ENCODE assay signal across 7 cellular contexts in genomic region chr15:75686212-75686642, GRCh38. TPM values are rescaled to one million over a fixed set of nuclear protein-coding genes. Genes with fewer than 3 reads are reported as not detected.
A peak's percentile ranks its signal among the peaks of the same experiment; 100 is the strongest.
DNase-seq lines count a peak whose midpoint lies in the region; ATAC-seq, FAIRE-seq and TF ChIP-seq lines count a peak whose summit lies in the region.
"Not testable (repeated sequence)": the region's sequence is repeated elsewhere in the genome, so short reads cannot be mapped to it uniquely, and the experiment has no call there.

No MANE protein-coding gene starts in this region.

- not testable (repeated sequence) for H3K4me1 Mint-ChIP-seq in activated T-cell treated with anti-CD3 and anti-CD28 coated beads, Interleukin-2, amount 50 U/mL, for 4 hours (ENCODE audit: low read depth)

- peak; percentile 67 for TF ChIP-seq RAD21 in SK-N-SH (IDR thresholded peaks at IDR 0.05; ENCODE audit: low read length)

- H3K4me3 ChIP-seq in MG63; SK-N-SH (ENCODE audit: low read depth in 2 of 2, low read length in 1 of 2); lower leg skin (ENCODE audit: low read depth, poor library complexity, severe bottlenecking): not testable (repeated sequence)

- not testable (repeated sequence) for H4K20me1 ChIP-seq in SK-N-SH (ENCODE audit: insufficient read depth)

- H3K36me3 ChIP-seq in MG63: peaks cover 11% of the 10 kb centered on the region
- not testable (repeated sequence) for H3K36me3 ChIP-seq in SK-N-SH (replicated peaks in 1 of 2; ENCODE audit: control insufficient read depth in 1 of 2, insufficient read depth in 2 of 2, low read length in 1 of 2)

- H2AFZ ChIP-seq in SK-N-SH (ENCODE audit: low read depth): not testable (repeated sequence)

- not testable (repeated sequence) for H3K27ac ChIP-seq in SK-N-SH (ENCODE audit: low read depth in 2 of 2, low read length in 1 of 2)

- CTCF ChIA-PET in SK-N-SH (lab: Yijun Ruan, JAX): interaction anchor here (0.5 to 9.0 kb wide), 25 partner anchors 8 to 937 kb away, joined by 3 to 77 read pairs (median 3); partner anchors contain the start of gene SNX33

- not testable (repeated sequence) for H3K9me2 ChIP-seq in SK-N-SH

- intact Hi-C loops in lower leg skin (cut with DNase I; ENCODE audit: low total_unique reads): not testable (repeated sequence)

- TF ChIP-seq EP300 in SK-N-SH (IDR thresholded peaks at IDR 0.05; ENCODE audit: borderline replicate concordance in 1 of 2, low read depth in 1 of 2, low read length in 1 of 2): not testable (repeated sequence)

- not testable (repeated sequence) for H3K9ac ChIP-seq in SK-N-SH

- not testable (repeated sequence) for H3K36me3 Mint-ChIP-seq in activated T-cell treated with anti-CD3 and anti-CD28 coated beads, Interleukin-2, amount 50 U/mL, for 4 hours (ENCODE audit: insufficient read depth)

- peak; percentile 80 for DNase-seq in GM12891 (ENCODE audit: insufficient read length, low spot score)
- peak; percentile 77 for DNase-seq in MG63
- DNase-seq in SK-N-SH: peak; percentile 86
- DNase-seq in activated T-cell treated with anti-CD3 and anti-CD28 coated beads, Interleukin-2, amount 50 U/mL, for 4 hours: peak; percentile 72
- peak; percentile 47 for DNase-seq in effector CD8-positive, alpha-beta T cell (lab: John Stamatoyannopoulos, UW)
- DNase-seq in lower leg skin (ENCODE audit: low spot score in 2 of 2): peak; percentile 75 to 96
- peak; percentile 34 to 67 (median 60) for DNase-seq in stimulated activated CD4-positive, alpha-beta T cell treated with anti-CD3 and anti-CD28 coated beads, Interleukin-1b, Interleukin-23, amount 100 ng/mL, for 24 hours (ENCODE audit: low read depth in 4 of 4, low spot score in 1 of 4)

- not testable (repeated sequence) for TF ChIP-seq POLR2A in GM12891 (IDR thresholded peaks at IDR 0.05; ENCODE audit: low read depth, low read length); lower leg skin (IDR thresholded peaks at IDR 0.05)

- not testable (repeated sequence) for H3F3A ChIP-seq in SK-N-SH (replicated peaks; ENCODE audit: insufficient read depth)

- not testable (repeated sequence) for H3K79me2 ChIP-seq in SK-N-SH (ENCODE audit: insufficient read depth)

- ATAC-seq in activated T-cell treated with anti-CD3 and anti-CD28 coated beads, Interleukin-2, amount 50 U/mL, for 4 hours: peak; percentile 77 to 78

- H3K9me3 ChIP-seq in MG63, SK-N-SH: not testable (repeated sequence)

- H3K4me2 ChIP-seq in SK-N-SH: not testable (repeated sequence)

- H3K4me1 ChIP-seq in SK-N-SH (ENCODE audit: control insufficient read depth in 1 of 2, insufficient read depth in 2 of 2, low read depth in 1 of 2, low read length in 1 of 2): peaks cover 0 to 18% of the 10 kb centered on the region in 2 experiments; a peak in 1 of 4 replicates

- H3K27me3 ChIP-seq in MG63; SK-N-SH (ENCODE audit: insufficient read depth): not testable (repeated sequence)

- peak; percentile 97 for FAIRE-seq in GM12891 (lab: Jason Lieb, UNC)

- TF ChIP-seq CTCF in SK-N-SH (IDR thresholded peaks at IDR 0.05): peak; percentile 61
- TF ChIP-seq CTCF in lower leg skin (IDR thresholded peaks at IDR 0.05): not testable (repeated sequence)

- H3K4me3 Mint-ChIP-seq in activated T-cell treated with anti-CD3 and anti-CD28 coated beads, Interleukin-2, amount 50 U/mL, for 4 hours: not testable (repeated sequence)

- WGBS in SK-N-SH (ENCODE audit: low lambda C conversion rate): 0% methylated on average over 4 of the region's 14 CpGs
- 5 to 19% methylated on average over 7 to 14 of the region's 14 CpGs for WGBS in lower leg skin, 2 donors

- POLR2A ChIA-PET in SK-N-SH (lab: Yijun Ruan, JAX): not testable (repeated sequence)

- H3K9me3 Mint-ChIP-seq in activated T-cell treated with anti-CD3 and anti-CD28 coated beads, Interleukin-2, amount 50 U/mL, for 4 hours: not testable (repeated sequence)

- H3K27me3 Mint-ChIP-seq in activated T-cell treated with anti-CD3 and anti-CD28 coated beads, Interleukin-2, amount 50 U/mL, for 4 hours (ENCODE audit: low read depth): not testable (repeated sequence)

TF ChIP-seq in SK-N-SH, 30 proteins besides CTCF, POLR2A, EP300 and RAD21:
- TF ChIP-seq MXI1 (IDR thresholded peaks at IDR 0.05; ENCODE audit: low read depth, low read length) (0 out of 2 replicates have a peak, but pooled peaks have one; percentile 33), SMC3 (IDR thresholded peaks at IDR 0.05; ENCODE audit: low read depth, low read length) (peak; percentile 68)

RNA-seq across cellular contexts. Expression of gene CSPG4, which starts 26.4 kb away (rescaled TPM):
- polyA plus RNA-seq in GM12891 (2012; ENCODE audit: low read depth, missing spikeins): 0.67 TPM
- total RNA-seq in MG63 (2014; rRNA removed; shearing (Covaris generic); ENCODE audit: low replicate concordance): 13.4 and 19.6 TPM in 2 replicates
- polyA plus RNA-seq in SK-N-SH (2012; rRNA removed): 0.28 and 0.35 TPM in 2 replicates
- polyA plus RNA-seq in SK-N-SH (2012; cell fraction: cytosol; rRNA removed): 0.08 and 0.17 TPM in 2 replicates
- 0.70 TPM in 2 replicates for polyA plus RNA-seq in SK-N-SH (2012; cell fraction: nucleus; rRNA removed)
- under 1 TPM in 1 of 3 donors, not detected in 2; 0.03 TPM for total RNA-seq in activated T-cell treated with anti-CD3 and anti-CD28 coated beads, Interleukin-2, amount 50 U/mL, for 4 hours
- total RNA-seq in lower leg skin: 10 to 100 TPM in 2 of 4 donors, 1 to 10 TPM in 2; 9.1 to 28.7 (median 10.5) TPM

RNA-seq across cellular contexts. Expression of gene SNX33, which starts 38.5 kb away (rescaled TPM):
- polyA plus RNA-seq in GM12891 (2012; ENCODE audit: low read depth, missing spikeins): 0.32 TPM
- 13.4 and 20.8 TPM in 2 replicates for total RNA-seq in MG63 (2014; rRNA removed; shearing (Covaris generic); ENCODE audit: low replicate concordance)
- polyA plus RNA-seq in SK-N-SH (2012; rRNA removed): 7.7 and 8.5 TPM in 2 replicates
- polyA plus RNA-seq in SK-N-SH (2012; cell fraction: cytosol; rRNA removed): 3.4 and 5.6 TPM in 2 replicates
- polyA plus RNA-seq in SK-N-SH (2012; cell fraction: nucleus; rRNA removed): 17.6 and 23.7 TPM in 2 replicates
- total RNA-seq in activated T-cell treated with anti-CD3 and anti-CD28 coated beads, Interleukin-2, amount 50 U/mL, for 4 hours: 1 to 10 TPM; 2.4 to 3.4 (median 2.5) TPM
- 10 to 100 TPM; 24.8 to 40.5 (median 35.5) TPM for total RNA-seq in lower leg skin

RNA-seq across cellular contexts. Expression of gene IMP3, which starts 46.2 kb away (rescaled TPM):
- polyA plus RNA-seq in GM12891 (2012; ENCODE audit: low read depth, missing spikeins): 62.4 TPM
- total RNA-seq in MG63 (2014; rRNA removed; shearing (Covaris generic); ENCODE audit: low replicate concordance): 122 and 150 TPM in 2 replicates
- 56.1 and 56.2 TPM in 2 replicates for polyA plus RNA-seq in SK-N-SH (2012; rRNA removed)
- polyA plus RNA-seq in SK-N-SH (2012; cell fraction: cytosol; rRNA removed): 56.4 and 60.8 TPM in 2 replicates
- 37.9 and 42.6 TPM in 2 replicates for polyA plus RNA-seq in SK-N-SH (2012; cell fraction: nucleus; rRNA removed)
- 100 to 1,000 TPM; 133 to 156 (median 142) TPM for total RNA-seq in activated T-cell treated with anti-CD3 and anti-CD28 coated beads, Interleukin-2, amount 50 U/mL, for 4 hours
- total RNA-seq in lower leg skin: 100 to 1,000 TPM; 161 to 204 (median 185) TPM

Comparison
In these comparisons a context has a peak if more than half of its experiments do, and no peak if none do; other contexts are left out.
1. RNA of gene CSPG4, which starts 26.4 kb away (total RNA-seq): 13.4 to 19.6 TPM in MG63 and 9.1 to 28.7 TPM in lower leg skin; 0.03 TPM in activated T-cell treated with anti-CD3 and anti-CD28 coated beads, Interleukin-2, amount 50 U/mL, for 4 hours; every median in the first group is over 4 times any median in the second.
2. Peak in every context shown above with its lines, with median percentiles within 50 percentile points of each other: DNase-seq.